ENCODE assay signal across 11 cellular contexts in genomic region chr1:182869241-182869666, GRCh38. TPM values are rescaled to one million over a fixed set of nuclear protein-coding genes. Genes with fewer than 3 reads are reported as not detected.
A peak's percentile ranks its signal among the peaks of the same experiment; 100 is the strongest.
DNase-seq lines count a peak whose midpoint lies in the region; ATAC-seq and TF ChIP-seq lines count a peak whose summit lies in the region.
"Had no signal": no experiment of that assay in that cellular context is flagged by ENCODE, and none has a peak within 500 bp of the region (broad histone marks: within the 10 kb centered on the region; RNA-seq: fewer than 3 reads in every experiment).

No MANE protein-coding gene starts in this region.

- no peaks in the 10 kb centered on the region for H3K9me3 ChIP-seq in WERI-Rb-1 (ENCODE audit: severe bottlenecking)

- TF ChIP-seq CTCF in RWPE1 (conservative IDR thresholded peaks at IDR 0.05; ENCODE audit: low read depth) (no peak), foreskin keratinocyte (conservative IDR thresholded peaks at IDR 0.05) (no peak), progenitor cell of endocrine pancreas (IDR thresholded peaks at IDR 0.05; ENCODE audit: unreplicated experiment) (no peak), WERI-Rb-1 (IDR thresholded peaks at IDR 0.05; ENCODE audit: low read depth, low read length) (no peak)

- no peaks in the 10 kb centered on the region for H3K27me3 ChIP-seq in foreskin keratinocyte
- H3K27me3 ChIP-seq in WERI-Rb-1 (ENCODE audit: insufficient read depth, low read depth, severe bottlenecking), result no peaks in the 10 kb centered on the region

- H3K27me3 Mint-ChIP-seq in activated CD8-positive, alpha-beta memory T cell treated with anti-CD3 and anti-CD28 coated beads, Interleukin-2, amount 10 ng/mL, durations not matched to agents 7 days and 5 days, result no peaks in the 10 kb centered on the region
- no peaks in the 10 kb centered on the region for H3K27me3 Mint-ChIP-seq in progenitor cell of endocrine pancreas

- CTCF ChIA-PET in activated CD8-positive, alpha-beta memory T cell treated with anti-CD3 and anti-CD28 coated beads, Interleukin-2, amount 10 ng/mL, durations not matched to agents 7 days and 5 days (lab: Charles Lee), result no interaction called here
- CTCF ChIA-PET in RWPE1 (lab: Yijun Ruan, JAX), result no interaction called here

- POLR2A ChIA-PET in RWPE1 (lab: Yijun Ruan, JAX; ENCODE audit: low non-redundant PET), result no interaction called here

- no peak overlapping the region for H3K4me3 Mint-ChIP-seq in activated CD8-positive, alpha-beta memory T cell treated with anti-CD3 and anti-CD28 coated beads, Interleukin-2, amount 10 ng/mL, durations not matched to agents 7 days and 5 days
- H3K4me3 Mint-ChIP-seq in progenitor cell of endocrine pancreas (ENCODE audit: low read depth), result no peak overlapping the region

- peaks cover 6% of the 10 kb centered on the region for H3K4me1 Mint-ChIP-seq in activated CD8-positive, alpha-beta memory T cell treated with anti-CD3 and anti-CD28 coated beads, Interleukin-2, amount 10 ng/mL, durations not matched to agents 7 days and 5 days
- H3K4me1 Mint-ChIP-seq in progenitor cell of endocrine pancreas (ENCODE audit: low read depth), result no peaks in the 10 kb centered on the region

- H3K27ac ChIP-seq in RWPE1, result peak overlapping the region; percentile 79
- H3K27ac ChIP-seq in foreskin keratinocyte, result no peak overlapping the region
- no peak overlapping the region for H3K27ac ChIP-seq in WERI-Rb-1

- peaks cover 84% of the 10 kb centered on the region for H3K36me3 Mint-ChIP-seq in activated CD8-positive, alpha-beta memory T cell treated with anti-CD3 and anti-CD28 coated beads, Interleukin-2, amount 10 ng/mL, durations not matched to agents 7 days and 5 days
- H3K36me3 Mint-ChIP-seq in progenitor cell of endocrine pancreas (ENCODE audit: insufficient read depth), result peaks cover 59% of the 10 kb centered on the region

- no peak for DNase-seq in activated CD8-positive, alpha-beta memory T cell treated with anti-CD3 and anti-CD28 coated beads, Interleukin-2, amount 10 ng/mL, durations not matched to agents 7 days and 5 days
- DNase-seq in activated CD8-positive, alpha-beta memory T cell treated with anti-CD3 and anti-CD28 coated beads, Interleukin-2, amount 50 U/mL, for 48 hours, result no peak
- no peak for DNase-seq in RWPE1 (ENCODE audit: low spot score)
- peak in 1 of 2 donors; percentile 30 for DNase-seq in foreskin keratinocyte
- DNase-seq in progenitor cell of endocrine pancreas (ENCODE audit: low spot score, unreplicated experiment), result no peak
- DNase-seq in WERI-Rb-1, result no peak
- no peak for DNase-seq in retina
- no peak for DNase-seq in NCI-H146 treated with DMSO at 0.1 percent for 48 hours (lab: John Stamatoyannopoulos, UW; ENCODE audit: unreplicated experiment)
- DNase-seq: KG1; Right ventricle myocardium superior; stimulated activated naive CD4-positive, alpha-beta T cell treated with Interleukin-2 at 50 U/mL for 16 hours had no signal

- ATAC-seq in activated CD8-positive, alpha-beta memory T cell treated with anti-CD3 and anti-CD28 coated beads, Interleukin-2, amount 10 ng/mL, durations not matched to agents 7 days and 5 days, result no peak
- peak; percentile 75 for ATAC-seq in foreskin keratinocyte

- H3K9me3 Mint-ChIP-seq in activated CD8-positive, alpha-beta memory T cell treated with anti-CD3 and anti-CD28 coated beads, Interleukin-2, amount 10 ng/mL, durations not matched to agents 7 days and 5 days (ENCODE audit: low read depth), result no peaks in the 10 kb centered on the region
- H3K9me3 Mint-ChIP-seq in progenitor cell of endocrine pancreas (ENCODE audit: low read depth), result no peaks in the 10 kb centered on the region

- peak overlapping the region; percentile 40 for H3K27ac Mint-ChIP-seq in activated CD8-positive, alpha-beta memory T cell treated with anti-CD3 and anti-CD28 coated beads, Interleukin-2, amount 10 ng/mL, durations not matched to agents 7 days and 5 days
- peak overlapping the region; percentile 95 for H3K27ac Mint-ChIP-seq in progenitor cell of endocrine pancreas

- no peak overlapping the region for H3K4me3 ChIP-seq in WERI-Rb-1 (ENCODE audit: low read depth, low read length)

- peaks cover 71% of the 10 kb centered on the region for H3K36me3 ChIP-seq in WERI-Rb-1

- H3K4me1 ChIP-seq in foreskin keratinocyte, result no peaks in the 10 kb centered on the region

RNA-seq across cellular contexts. Expression of gene DHX9, which starts 30.1 kb away (rescaled TPM):
- 100 to 1,000 TPM; 196 to 267 TPM for total RNA-seq in activated CD8-positive, alpha-beta memory T cell treated with anti-CD3 and anti-CD28 coated beads, Interleukin-2, amount 10 ng/mL, durations not matched to agents 7 days and 5 days
- 172 and 196 TPM in 2 replicates for total RNA-seq in foreskin keratinocyte
- polyA plus RNA-seq in foreskin keratinocyte, result 113 and 136 TPM in 2 replicates
- total RNA-seq in progenitor cell of endocrine pancreas, result 289 and 296 TPM in 2 replicates
